ENCODE assay signal across 8 cellular contexts in the genomic region with DNA sequence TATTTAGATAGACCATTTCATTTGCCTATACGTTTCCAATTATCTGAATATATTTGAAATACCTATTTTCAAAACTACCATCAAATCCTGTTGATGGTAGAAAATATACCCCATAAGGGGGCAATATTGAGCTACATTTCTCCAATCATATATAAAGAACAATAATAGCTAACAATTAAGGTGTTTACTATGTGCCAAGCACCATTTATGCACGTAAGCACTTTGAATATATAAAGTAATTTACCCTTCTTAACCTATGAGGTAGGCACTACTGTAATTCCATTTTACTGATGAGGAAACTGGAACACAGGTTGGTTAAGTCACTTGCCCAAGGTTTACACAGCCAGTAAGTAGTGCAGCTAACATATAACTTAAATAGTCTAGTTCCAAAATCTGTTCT.
A peak's percentile ranks its signal among the peaks of the same experiment; 100 is the strongest.
DNase-seq lines count a peak whose midpoint lies in the region; ATAC-seq and TF ChIP-seq lines count a peak whose summit lies in the region.

No MANE protein-coding gene starts in this region.

- H3K4me1 Mint-ChIP-seq in nephron, result no peaks in the 10 kb centered on the region

- no peaks in the 10 kb centered on the region for H3K9me3 Mint-ChIP-seq in nephron

- DNase-seq in NCI-H2227 (lab: John Stamatoyannopoulos, UW; ENCODE audit: unreplicated experiment) (peak; percentile 0), NCI-H2227 treated with DMSO at 0.1 percent for 48 hours (lab: John Stamatoyannopoulos, UW) (no peak), NCI-H460 (ENCODE audit: extremely low read depth, low read depth) (peak; percentile 11), cerebellum (ENCODE audit: low spot score) (peak; percentile 10)
- DNase-seq in stimulated activated naive CD8-positive, alpha-beta T cell treated with anti-CD3 and anti-CD28 coated beads, Interleukin-15, Interleukin-2, amounts not matched to agents 100 U/mL and 50 U/mL, for 24 hours, result no peak
- no peak for DNase-seq in activated CD8-positive, alpha-beta memory T cell treated with anti-CD3 and anti-CD28 coated beads, Interleukin-2, amount 50 U/mL, for 4 hours

- TF ChIP-seq CTCF in nephron (IDR thresholded peaks at IDR 0.05; ENCODE audit: unreplicated experiment in 3 of 3), result peak; percentile 34 to 49 (median 36)

- no peak overlapping the region for H3K4me3 Mint-ChIP-seq in nephron

- ATAC-seq in stimulated activated naive CD8-positive, alpha-beta T cell treated with anti-CD3 and anti-CD28 coated beads, Interleukin-15, Interleukin-2, amounts not matched to agents 100 U/mL and 50 U/mL, for 24 hours, result no peak
- no peak for ATAC-seq in HG03045 (IDR thresholded peaks at IDR 0.05; ENCODE audit: unreplicated experiment)

- peaks cover 11% of the 10 kb centered on the region for H3K36me3 Mint-ChIP-seq in nephron (ENCODE audit: low read depth)

- no peak overlapping the region for H3K27ac Mint-ChIP-seq in nephron

- no peaks in the 10 kb centered on the region for H3K27me3 Mint-ChIP-seq in nephron (ENCODE audit: low read depth)

Comparison
In these comparisons a context has a peak if more than half of its experiments do, and no peak if none do; other contexts are left out.
1. DNase-seq: peak in NCI-H2227 (single experiment), NCI-H460 (single experiment) and cerebellum (single experiment); none in NCI-H2227 treated with DMSO at 0.1 percent for 48 hours (single experiment), stimulated activated naive CD8-positive, alpha-beta T cell treated with anti-CD3 and anti-CD28 coated beads, Interleukin-15, Interleukin-2, amounts not matched to agents 100 U/mL and 50 U/mL, for 24 hours (single experiment) and activated CD8-positive, alpha-beta memory T cell treated with anti-CD3 and anti-CD28 coated beads, Interleukin-2, amount 50 U/mL, for 4 hours (single experiment).